In genomic region chr12:101743242-101743641, GRCh38 we compare ENCODE assay signal across 19 cellular contexts. TPM values are rescaled to one million over a fixed set of nuclear protein-coding genes. Genes with fewer than 3 reads are reported as not detected.
A peak's percentile ranks its signal among the peaks of the same experiment; 100 is the strongest.
DNase-seq lines count a peak whose midpoint lies in the region; ATAC-seq, FAIRE-seq and TF ChIP-seq lines count a peak whose summit lies in the region.
"Had no signal": no experiment of that assay in that cellular context is flagged by ENCODE, and none has a peak within 500 bp of the region (broad histone marks: within the 10 kb centered on the region; RNA-seq: fewer than 3 reads in every experiment).

No MANE protein-coding gene starts in this region.

- ATAC-seq in GM21737 (IDR thresholded peaks at IDR 0.05; ENCODE audit: unreplicated experiment) (peak; percentile 4), GM12878 (no peak)
- ATAC-seq: A549, left ventricle myocardium superior had no signal

- H3K9ac ChIP-seq in GM12878 (ENCODE audit: control insufficient read depth, insufficient read depth, low read length) = peak overlapping the region; percentile 17
- H3K9ac ChIP-seq: GM23248 had no signal

- intact Hi-C loops in GM12878 (cut with micrococcal nuclease; ENCODE audit: unreplicated experiment) (no loop called here), spleen (cut with DNase I; ENCODE audit: low total_unique reads) (no loop called here), testis (cut with DNase I; ENCODE audit: low total_unique reads) (no loop called here)

- in situ Hi-C loops in GM12878 (cut with MboI) = no loop called here

- SMC1A ChIA-PET in GM12878 (lab: Charles Lee; ENCODE audit: uncharacterized antibody, unreplicated experiment) = interaction anchor here (1.0 to 1.4 kb wide), 4 partner anchors 10 to 80 kb away, joined by 3 to 5 read pairs (median 4); no protein-coding TSS in a partner anchor

- no peak for FAIRE-seq in GM12878 (lab: Jason Lieb, UNC)
- FAIRE-seq: A549 had no signal

- H3K4me1 ChIP-seq in GM12878 (ENCODE audit: control insufficient read depth, insufficient read depth, low read length) = peaks cover 17% of the 10 kb centered on the region
- peaks cover 8 to 58% (median 22%) of the 10 kb centered on the region in 6 donors for H3K4me1 ChIP-seq in spleen
- H3K4me1 ChIP-seq in testis = no peaks in the 10 kb centered on the region
- H3K4me1 ChIP-seq: A549 had no signal

- peak overlapping the region; percentile 85 for H3K27ac ChIP-seq in GM12878 (ENCODE audit: control insufficient read depth, insufficient read depth)
- H3K27ac ChIP-seq in spleen = peak overlapping the region; percentile 62 to 92 (median 78)
- H3K27ac ChIP-seq in testis = no peak overlapping the region
- H3K27ac ChIP-seq: A549, epithelial cell of prostate, GM23248, hepatocyte had no signal

- H3K36me3 ChIP-seq in GM12878 (ENCODE audit: control insufficient read depth in 2 of 2, insufficient read depth in 2 of 2, low read length in 1 of 2) = peaks cover 2 to 8% of the 10 kb centered on the region in 2 experiments
- peaks cover 0 to 98% (median 29%) of the 10 kb centered on the region in 6 donors for H3K36me3 ChIP-seq in spleen
- H3K36me3 ChIP-seq in testis (ENCODE audit: low read depth, missing control alignments) = no peaks in the 10 kb centered on the region

- TF ChIP-seq CTCF in GM12878 (IDR thresholded peaks at IDR 0.05 in 2 of 3, conservative IDR thresholded peaks at IDR 0.05 in 1 of 3; ENCODE audit: control insufficient read depth in 2 of 3, extremely low read depth in 1 of 3, insufficient read depth in 1 of 3, low read depth in 3 of 3, low read length in 3 of 3) (no peak), spleen (IDR thresholded peaks at IDR 0.05 in 8 of 11, conservative IDR thresholded peaks at IDR 0.05 in 3 of 11) (no peak), testis (IDR thresholded peaks at IDR 0.05) (no peak)

- TF ChIP-seq RAD21 in GM12878 (IDR thresholded peaks at IDR 0.05; ENCODE audit: insufficient read depth, low read depth, low read length) = no peak

- peaks cover 14% of the 10 kb centered on the region for H3K4me1 Mint-ChIP-seq in activated CD4-positive, alpha-beta T cell treated with anti-CD3 and anti-CD28 coated beads, Interleukin-2, amount 10 ng/mL, durations not matched to agents 7 days and 5 days

- H3K4me3 ChIP-seq in GM12878 = no peak overlapping the region
- H3K4me3 ChIP-seq in spleen = no peak overlapping the region
- no peak overlapping the region for H3K4me3 ChIP-seq in testis
- H3K4me3 ChIP-seq: A549, GM23248, hepatocyte, skin epidermis, tibial artery had no signal

- TF ChIP-seq EP300 in GM12878 (IDR thresholded peaks at IDR 0.05; ENCODE audit: borderline replicate concordance in 1 of 2, control insufficient read depth in 1 of 2, low read depth in 2 of 2, low read length in 2 of 2) = no peak

- BruUV-seq in GM12878 (replicated peaks; lab: Mats Ljungman, UMichigan) = TSS peak; percentile 37

- no peaks in the 10 kb centered on the region for H3K9me3 Mint-ChIP-seq in activated CD4-positive, alpha-beta T cell treated with anti-CD3 and anti-CD28 coated beads, Interleukin-2, amount 10 ng/mL, durations not matched to agents 7 days and 5 days

- H3K36me3 Mint-ChIP-seq in activated CD4-positive, alpha-beta T cell treated with anti-CD3 and anti-CD28 coated beads, Interleukin-2, amount 10 ng/mL, durations not matched to agents 7 days and 5 days (ENCODE audit: low read depth) = peaks cover 32% of the 10 kb centered on the region

- H4K20me1 ChIP-seq in GM12878 (ENCODE audit: control insufficient read depth, insufficient read depth) = no peaks in the 10 kb centered on the region

- RAD21 ChIA-PET in GM12878 (lab: Charles Lee; ENCODE audit: unreplicated experiment) = interaction anchor here (1.2 kb wide), 2 partner anchors 30 to 109 kb away, joined by 3 read pairs; no protein-coding TSS in a partner anchor

- POLR2A ChIA-PET in activated CD4-positive, alpha-beta T cell treated with anti-CD3 and anti-CD28 coated beads, Interleukin-2, amount 10 ng/mL, durations not matched to agents 7 days and 5 days (lab: Charles Lee) = no interaction called here
- POLR2A ChIA-PET in GM12878 (lab: Charles Lee) = no interaction called here

- H3K79me2 ChIP-seq in GM12878 (ENCODE audit: control insufficient read depth, insufficient read depth, low read length) = no peaks in the 10 kb centered on the region
- H3K79me2 ChIP-seq: hepatocyte had no signal

- no peak overlapping the region for H3K4me3 Mint-ChIP-seq in activated CD4-positive, alpha-beta T cell treated with anti-CD3 and anti-CD28 coated beads, Interleukin-2, amount 10 ng/mL, durations not matched to agents 7 days and 5 days

- peak overlapping the region; percentile 65 for H3K27ac Mint-ChIP-seq in activated CD4-positive, alpha-beta T cell treated with anti-CD3 and anti-CD28 coated beads, Interleukin-2, amount 10 ng/mL, durations not matched to agents 7 days and 5 days

- H3K9me3 ChIP-seq in GM12878 (replicated peaks; ENCODE audit: control insufficient read depth, insufficient read depth, low read length) (no peaks in the 10 kb centered on the region), spleen (peaks cover 0 to 7% (median 0%) of the 10 kb centered on the region in 8 donors), testis (no peaks in the 10 kb centered on the region)
- H3K9me3 ChIP-seq: A549, tibial artery had no signal

- WGBS in GM12878 (ENCODE audit: insufficient coverage, insufficient replicate concordance, low lambda C conversion rate, missing lambda C conversion rate) = 42% methylated on average over 1 of the region's 1 CpG
- 64 to 80% (median 73%) methylated on average over 1 of the region's 1 CpG for WGBS in spleen, 5 donors
- 51 to 75% methylated on average over 1 of the region's 1 CpG for WGBS in testis, 2 donors

- H3K4me2 ChIP-seq in GM12878 (ENCODE audit: control insufficient read depth, insufficient read depth) = peak overlapping the region; percentile 59; the same call in 1 of the 2 replicates
- H3K4me2 ChIP-seq: A549, hepatocyte had no signal

- H2AFZ ChIP-seq in GM12878 (ENCODE audit: control insufficient read depth, low read depth, low read length) = no peak overlapping the region
- H2AFZ ChIP-seq: GM23248, hepatocyte had no signal

- no peaks in the 10 kb centered on the region for H3K27me3 Mint-ChIP-seq in activated CD4-positive, alpha-beta T cell treated with anti-CD3 and anti-CD28 coated beads, Interleukin-2, amount 10 ng/mL, durations not matched to agents 7 days and 5 days

- no peak for TF ChIP-seq POLR2A in GM12878 (IDR thresholded peaks at IDR 0.05; ENCODE audit: low read depth, low read length)
- TF ChIP-seq POLR2A in spleen (IDR thresholded peaks at IDR 0.05) = no peak
- TF ChIP-seq POLR2A in testis (IDR thresholded peaks at IDR 0.05) = no peak

- DNase-seq in activated CD4-positive, alpha-beta T cell treated with anti-CD3 and anti-CD28 coated beads, Interleukin-2, amount 10 ng/mL, durations not matched to agents 7 days and 5 days = no peak
- DNase-seq in activated CD4-positive, alpha-beta T cell treated with anti-CD3 and anti-CD28 coated beads for 1 hour = no peak
- no peak for DNase-seq in GM12878 (ENCODE audit: low read depth, low spot score)
- DNase-seq in spleen = no peak
- no peak for DNase-seq in activated gamma-delta T cell treated with Interleukin-2 at 50 U/mL for 16 hours
- DNase-seq in HK-2 (ENCODE audit: unreplicated experiment) = no peak
- DNase-seq in testis = no peak
- DNase-seq: activated CD4-positive, alpha-beta T cell treated with anti-CD3 and anti-CD28 coated beads, Interleukin-2, amount 50 U/mL, for 4 hours; activated naive CD4-positive, alpha-beta T cell; GM23248; left ventricle myocardium superior; tibial artery had no signal

- H3K27me3 ChIP-seq in GM12878 (replicated peaks in 1 of 2; ENCODE audit: control insufficient read depth in 2 of 2, insufficient read depth in 2 of 2, low read length in 1 of 2) = no peaks in the 10 kb centered on the region
- no peaks in the 10 kb centered on the region for H3K27me3 ChIP-seq in spleen (replicated peaks in 1 of 7)
- no peaks in the 10 kb centered on the region for H3K27me3 ChIP-seq in testis
- H3K27me3 ChIP-seq: hepatocyte, tibial artery had no signal

- CTCF ChIA-PET in activated CD4-positive, alpha-beta T cell treated with anti-CD3 and anti-CD28 coated beads, Interleukin-2, amount 10 ng/mL, durations not matched to agents 7 days and 5 days (lab: Charles Lee) = interaction anchor here (1.1 kb wide), 1 partner anchor 85 kb away, joined by 3 read pairs; no protein-coding TSS in a partner anchor
- CTCF ChIA-PET in GM12878 (lab: Yijun Ruan, JAX) = no interaction called here

RNA-seq across cellular contexts. Expression of gene SYCP3, which starts 4.0 kb away (rescaled TPM):
- under 1 TPM; 0.35 to 0.75 TPM for total RNA-seq in activated CD4-positive, alpha-beta T cell treated with anti-CD3 and anti-CD28 coated beads, Interleukin-2, amount 10 ng/mL, durations not matched to agents 7 days and 5 days
- 0.24 and 0.33 TPM in 2 replicates for total RNA-seq in GM12878 (2013; cell fraction: nucleolus; rRNA removed)
- 0.17 and 0.54 TPM in 2 replicates for total RNA-seq in GM12878 (2014; rRNA removed)
- total RNA-seq in GM12878 (2014; rRNA removed; fragmentation: Illumina TruSeq; extraction: Trizol) = 0.32 and 0.45 TPM in 2 replicates
- total RNA-seq in GM12878 (2021) = 0.05 and 0.28 TPM in 2 replicates
- polyA plus RNA-seq in GM12878 (2011; ENCODE audit: low read depth) = 0.34 TPM
- 0.12 and 0.42 TPM in 2 replicates for polyA plus RNA-seq in GM12878 (2011; rRNA removed)
- 0.03 TPM in 1 of 2 replicates, not detected in the other for polyA plus RNA-seq in GM12878 (2011; cell fraction: cytosol; rRNA removed)
- 0.42 and 0.46 TPM in 2 replicates for polyA plus RNA-seq in GM12878 (2011; cell fraction: nucleus; rRNA removed)
- 0.53 and 0.54 TPM in 2 replicates for polyA plus RNA-seq in GM12878 (2012)
- polyA plus RNA-seq in GM12878 (2014; fragmentation: Illumina TruSeq; extraction: Trizol) = 0.15 TPM in 1 of 2 replicates, not detected in the other
- polyA plus RNA-seq in GM12878 (2014; fragmentation: Nextera tagmentation; extraction: Ambion mirVana) = under 1 TPM; 0.55 to 0.58 TPM
- 0.13 and 0.24 TPM in 2 replicates for polyA plus RNA-seq in GM12878 (2014; rRNA removed)
- polyA plus RNA-seq in GM12878 (2016; fragmentation: Nextera tagmentation; extraction: Ambion mirVana) = under 1 TPM; 0.08 to 0.25 TPM
- 0.31 and 0.37 TPM in 2 replicates for polyA minus RNA-seq in GM12878 (2011; rRNA and poly(A)+ RNA removed)
- not detected in 2 replicates for polyA minus RNA-seq in GM12878 (2011; cell fraction: cytosol; rRNA and poly(A)+ RNA removed)
- 0.29 and 0.60 TPM in 2 replicates for polyA minus RNA-seq in GM12878 (2011; cell fraction: nucleus; rRNA and poly(A)+ RNA removed)
- 1 to 10 TPM in 2 of 7 donors, under 1 TPM in 5; 0.23 to 3.5 (median 0.39) TPM for total RNA-seq in spleen
- under 1 TPM; 0.23 to 0.64 (median 0.48) TPM for polyA plus RNA-seq in spleen
- 10 to 100 TPM; 42.4 to 69.4 TPM for total RNA-seq in testis
- polyA plus RNA-seq in testis (ENCODE audit: insufficient read depth, low read depth, low replicate concordance) = 127 TPM
- total RNA-seq: cardiac septum, GM23248, left ventricle myocardium superior, M059J had no signal

RNA-seq across cellular contexts. Expression of gene CHPT1, which starts 45.8 kb away (rescaled TPM):
- total RNA-seq in activated CD4-positive, alpha-beta T cell treated with anti-CD3 and anti-CD28 coated beads, Interleukin-2, amount 10 ng/mL, durations not matched to agents 7 days and 5 days = 10 to 100 TPM in 1 of 2 experiments, 1 to 10 TPM in 1; 9.5 to 11.8 TPM
- total RNA-seq in GM12878 (2013; cell fraction: nucleolus; rRNA removed) = 5.9 and 11.6 TPM in 2 replicates
- total RNA-seq in GM12878 (2014; rRNA removed) (6.8 and 8.4 TPM in 2 replicates), GM12878 (2014; rRNA removed; fragmentation: Illumina TruSeq; extraction: Trizol) (3.6 and 4.1 TPM in 2 replicates), GM12878 (2021) (5.2 and 5.3 TPM in 2 replicates), spleen (100 to 1,000 TPM in 2 of 7 donors, 10 to 100 TPM in 5; 42.4 to 115 (median 47.8) TPM), testis (100 to 1,000 TPM; 154 to 267 TPM)
- polyA plus RNA-seq in GM12878 (2011; ENCODE audit: low read depth) = 4.5 TPM
- polyA plus RNA-seq in GM12878 (2011; rRNA removed) (4.3 and 4.9 TPM in 2 replicates), GM12878 (2014; fragmentation: Illumina TruSeq; extraction: Trizol) (2.7 and 3.4 TPM in 2 replicates), GM12878 (2014; fragmentation: Nextera tagmentation; extraction: Ambion mirVana) (1 to 10 TPM in 1 of 2 experiments, under 1 TPM in 1; 0.85 to 1.7 TPM), GM12878 (2014; rRNA removed) (4.3 and 4.5 TPM in 2 replicates), GM12878 (2016; fragmentation: Nextera tagmentation; extraction: Ambion mirVana) (10 to 100 TPM in 1 of 2 experiments, 1 to 10 TPM in 1; 1.5 to 10.2 TPM), spleen (10 to 100 TPM; 26.8 to 34.3 (median 30.4) TPM), testis (ENCODE audit: insufficient read depth, low read depth, low replicate concordance) (150 TPM)
- 1.8 and 2.3 TPM in 2 replicates for polyA plus RNA-seq in GM12878 (2011; cell fraction: cytosol; rRNA removed)
- polyA plus RNA-seq in GM12878 (2011; cell fraction: nucleus; rRNA removed) = 2.6 and 3.1 TPM in 2 replicates
- 8.0 and 10.0 TPM in 2 replicates for polyA plus RNA-seq in GM12878 (2012)
- 1.2 and 2.4 TPM in 2 replicates for polyA minus RNA-seq in GM12878 (2011; rRNA and poly(A)+ RNA removed)
- polyA minus RNA-seq in GM12878 (2011; cell fraction: cytosol; rRNA and poly(A)+ RNA removed) = 0.94 and 3.0 TPM in 2 replicates
- 4.6 and 7.3 TPM in 2 replicates for polyA minus RNA-seq in GM12878 (2011; cell fraction: nucleus; rRNA and poly(A)+ RNA removed)

Comparison
In these comparisons a context has a peak if more than half of its experiments do, and no peak if none do; other contexts are left out.
1. H3K27ac ChIP-seq: peak in GM12878 (single experiment) and spleen (8 of 8); none in testis (0 of 2).
2. RNA of gene SYCP3, which starts 4.0 kb away (total RNA-seq): 42.4 to 69.4 TPM in testis; 0.35 to 0.75 TPM in activated CD4-positive, alpha-beta T cell treated with anti-CD3 and anti-CD28 coated beads, Interleukin-2, amount 10 ng/mL, durations not matched to agents 7 days and 5 days, 0.23 to 3.5 TPM in spleen and 0.05 to 0.54 TPM in GM12878; every median in the first group is over 4 times any median in the second.